ENCODE assay signal across 8 cellular contexts in the genomic region with DNA sequence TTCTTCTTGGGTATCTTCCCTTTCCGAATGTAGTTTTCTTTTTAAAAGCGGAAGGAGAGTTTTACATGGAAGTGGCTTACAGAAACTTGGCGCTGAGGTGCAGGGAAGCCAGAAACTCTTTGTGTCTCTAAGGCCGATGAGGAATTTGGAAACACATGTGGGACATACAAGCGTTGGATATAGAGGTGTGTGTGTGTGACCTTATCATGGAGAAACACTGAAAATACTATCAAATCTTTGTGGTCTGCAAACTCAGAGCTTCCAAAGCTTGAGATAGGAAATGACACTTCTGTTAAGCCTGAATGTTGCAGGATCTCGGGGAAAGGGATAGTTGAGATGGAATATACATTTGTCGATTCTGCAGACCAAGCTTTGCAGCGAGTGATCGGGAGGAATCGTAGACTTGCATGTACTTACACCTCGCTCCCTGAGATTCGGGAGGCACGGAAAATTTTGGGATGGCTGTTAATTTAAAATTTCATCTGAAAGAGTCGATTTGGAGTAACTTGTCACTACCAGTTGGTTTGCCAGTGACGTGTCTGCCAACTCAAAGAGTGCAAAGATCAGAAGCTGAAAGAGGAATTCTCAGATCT. TPM values are rescaled to one million over a fixed set of nuclear protein-coding genes. Genes with fewer than 3 reads are reported as not detected.
DNase-seq lines count a peak whose midpoint lies in the region; ATAC-seq and TF ChIP-seq lines count a peak whose summit lies in the region.

No MANE protein-coding gene starts in this region.

- TF ChIP-seq CTCF in NB4 (IDR thresholded peaks at IDR 0.05; ENCODE audit: low read depth, low read length), result no peak

- no peaks in the 10 kb centered on the region for H3K27me3 Mint-ChIP-seq in T-helper 2 cell treated with Interferon-gamma antibody and Interleukin-4, amounts not matched to agents 5 μg/mL and 100 μg/mL, for 36 hours (ENCODE audit: low read depth)
- no peaks in the 10 kb centered on the region for H3K27me3 Mint-ChIP-seq in activated naive CD8-positive, alpha-beta T cell treated with anti-CD3 and anti-CD28 coated beads, Interleukin-2, amount 50 U/mL, for 24 hours

- H3K27ac Mint-ChIP-seq in T-helper 2 cell treated with Interferon-gamma antibody and Interleukin-4, amounts not matched to agents 5 μg/mL and 100 μg/mL, for 36 hours, result peak overlapping the region; percentile 82
- peak overlapping the region; percentile 93 for H3K27ac Mint-ChIP-seq in activated naive CD8-positive, alpha-beta T cell treated with anti-CD3 and anti-CD28 coated beads, Interleukin-2, amount 50 U/mL, for 24 hours

- ATAC-seq in activated naive CD8-positive, alpha-beta T cell treated with anti-CD3 and anti-CD28 coated beads, Interleukin-2, amount 50 U/mL, for 24 hours, result peak; percentile 27
- ATAC-seq in HG03175 (IDR thresholded peaks at IDR 0.05; ENCODE audit: unreplicated experiment) (no peak), GM18870 (IDR thresholded peaks at IDR 0.05; ENCODE audit: unreplicated experiment) (no peak)

- peaks cover 24% of the 10 kb centered on the region for H3K4me1 Mint-ChIP-seq in T-helper 2 cell treated with Interferon-gamma antibody and Interleukin-4, amounts not matched to agents 5 μg/mL and 100 μg/mL, for 36 hours (ENCODE audit: low read depth)
- H3K4me1 Mint-ChIP-seq in activated naive CD8-positive, alpha-beta T cell treated with anti-CD3 and anti-CD28 coated beads, Interleukin-2, amount 50 U/mL, for 24 hours, result peaks cover 42% of the 10 kb centered on the region

- no peaks in the 10 kb centered on the region for H3K36me3 Mint-ChIP-seq in T-helper 2 cell treated with Interferon-gamma antibody and Interleukin-4, amounts not matched to agents 5 μg/mL and 100 μg/mL, for 36 hours (ENCODE audit: low read depth)
- H3K36me3 Mint-ChIP-seq in activated naive CD8-positive, alpha-beta T cell treated with anti-CD3 and anti-CD28 coated beads, Interleukin-2, amount 50 U/mL, for 24 hours (ENCODE audit: low read depth), result peaks cover 5% of the 10 kb centered on the region

- peak overlapping the region; percentile 81 for H3K9ac ChIP-seq in skeletal muscle satellite cell (ENCODE audit: low read depth, low read length)

- DNase-seq in T-helper 2 cell treated with Interferon-gamma antibody and Interleukin-4, amounts not matched to agents 5 μg/mL and 100 μg/mL, for 36 hours (ENCODE audit: low spot score), result no peak
- DNase-seq in T-helper 2 cell (no peak), NB4 (ENCODE audit: low read depth) (peak; percentile 69)
- peak; percentile 12 for DNase-seq in activated naive CD8-positive, alpha-beta T cell treated with anti-CD3 and anti-CD28 coated beads, Interleukin-2, amount 50 U/mL, for 24 hours

- H3K4me3 ChIP-seq in NB4 (ENCODE audit: low read depth, low read length) (peak overlapping the region; percentile 83), iPS-11a (ENCODE audit: low read depth, low read length) (peak overlapping the region; percentile 65), skeletal muscle satellite cell (ENCODE audit: low read length) (peak overlapping the region; percentile 73)

- peaks cover 22% of the 10 kb centered on the region for H3K4me1 ChIP-seq in skeletal muscle satellite cell (ENCODE audit: control insufficient read depth, insufficient read depth, low read length)

- H3K4me3 Mint-ChIP-seq in T-helper 2 cell treated with Interferon-gamma antibody and Interleukin-4, amounts not matched to agents 5 μg/mL and 100 μg/mL, for 36 hours, result peak overlapping the region; percentile 92
- peak overlapping the region; percentile 90 for H3K4me3 Mint-ChIP-seq in activated naive CD8-positive, alpha-beta T cell treated with anti-CD3 and anti-CD28 coated beads, Interleukin-2, amount 50 U/mL, for 24 hours

- no peaks in the 10 kb centered on the region for H3K27me3 ChIP-seq in skeletal muscle satellite cell (ENCODE audit: control insufficient read depth, insufficient read depth, low read length)

- H3K4me2 ChIP-seq in skeletal muscle satellite cell (ENCODE audit: low read length), result peak overlapping the region; percentile 79

- no peak for TF ChIP-seq POLR2A in NB4 (IDR thresholded peaks at IDR 0.05; ENCODE audit: extremely low read depth, insufficient read length)

- H3K9me3 Mint-ChIP-seq in T-helper 2 cell treated with Interferon-gamma antibody and Interleukin-4, amounts not matched to agents 5 μg/mL and 100 μg/mL, for 36 hours, result no peaks in the 10 kb centered on the region
- no peaks in the 10 kb centered on the region for H3K9me3 Mint-ChIP-seq in activated naive CD8-positive, alpha-beta T cell treated with anti-CD3 and anti-CD28 coated beads, Interleukin-2, amount 50 U/mL, for 24 hours

- H3K36me3 ChIP-seq in skeletal muscle satellite cell (ENCODE audit: insufficient read depth, low read length), result no peaks in the 10 kb centered on the region

- H3K9me3 ChIP-seq in skeletal muscle satellite cell (replicated peaks; ENCODE audit: low read length), result no peaks in the 10 kb centered on the region

RNA-seq across cellular contexts. Expression of gene NAB1, which starts 1.0 kb away (rescaled TPM):
- total RNA-seq in skeletal muscle satellite cell (2012; rRNA removed), result 17.3 and 20.3 TPM in 2 replicates

Comparison
In these comparisons a context has a peak if more than half of its experiments do, and no peak if none do; other contexts are left out.
1. DNase-seq: peak in NB4 (single experiment) and activated naive CD8-positive, alpha-beta T cell treated with anti-CD3 and anti-CD28 coated beads, Interleukin-2, amount 50 U/mL, for 24 hours (single experiment); none in T-helper 2 cell treated with Interferon-gamma antibody and Interleukin-4, amounts not matched to agents 5 μg/mL and 100 μg/mL, for 36 hours (single experiment) and T-helper 2 cell (0 of 5).
2. Peak in every context shown above with its lines, with median percentiles within 50 percentile points of each other: H3K4me3 ChIP-seq.